ENCODE assay signal across 24 cellular contexts in the genomic region with DNA sequence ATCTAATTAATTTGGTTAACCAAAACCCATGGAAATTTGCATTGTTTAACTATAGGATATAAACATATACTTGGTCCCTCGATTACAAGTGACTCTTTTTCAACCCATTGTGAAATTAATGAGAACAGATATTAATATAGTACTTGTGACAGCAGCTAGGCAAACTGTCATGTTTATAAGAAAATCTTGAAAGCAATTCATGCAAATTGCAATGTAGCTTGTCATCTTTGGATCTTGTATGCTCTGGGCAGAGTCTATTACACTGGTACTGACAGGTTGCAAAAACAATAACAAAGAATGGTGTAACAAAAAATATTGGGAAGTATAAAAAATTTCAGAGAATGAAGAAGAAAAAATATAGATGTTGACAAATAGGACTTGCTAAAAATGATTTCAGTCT.
"Had no signal": no experiment of that assay in that cellular context is flagged by ENCODE, and none has a peak within 500 bp of the region (broad histone marks: within the 10 kb centered on the region; RNA-seq: fewer than 3 reads in every experiment).

No MANE protein-coding gene starts in this region.

- ATAC-seq: left colon; left lung; lower lobe of right lung; naive thymus-derived CD8-positive, alpha-beta T cell; right lobe of liver; stimulated activated memory B cell treated with anti-CD40 and anti-IgM and Interleukin-4, amounts not matched to agents 10 μg/mL and 1 μg/mL and 100 μg/mL, for 72 hours had no signal

- H3K4me3 Mint-ChIP-seq: immature natural killer cell; naive thymus-derived CD8-positive, alpha-beta T cell; nephron; neural progenitor cell; stimulated activated memory B cell treated with anti-CD40 and anti-IgM and Interleukin-4, amounts not matched to agents 10 μg/mL and 1 μg/mL and 100 μg/mL, for 72 hours had no signal

- H3K4me1 Mint-ChIP-seq: immature natural killer cell; naive thymus-derived CD8-positive, alpha-beta T cell; nephron; neural progenitor cell; stimulated activated memory B cell treated with anti-CD40 and anti-IgM and Interleukin-4, amounts not matched to agents 10 μg/mL and 1 μg/mL and 100 μg/mL, for 72 hours had no signal

- DNase-seq: hypothalamus; immature natural killer cell; kidney; left colon; left lung; lower lobe of right lung; mammary epithelial cell; mesenchymal stem cell; naive thymus-derived CD8-positive, alpha-beta T cell; occipital lobe; right lobe of liver; stimulated activated CD4-positive, alpha-beta T cell treated with anti-CD3 and anti-CD28 coated beads, Interleukin-1b, Interleukin-23, amount 100 ng/mL, for 48 hours; stimulated activated CD4-positive, alpha-beta T cell treated with anti-CD3 and anti-CD28 coated beads, Interleukin-2, amount 100 ng/mL, for 48 hours; stimulated activated CD4-positive, alpha-beta T cell treated with anti-CD3 and anti-CD28 coated beads, Interleukin-4, amount 100 ng/mL, for 4 hours; stimulated activated CD8-positive, alpha-beta memory T cell treated with anti-CD3 and anti-CD28 coated beads, Interleukin-4, amount 100 ng/mL, for 48 hours; stimulated activated naive CD4-positive, alpha-beta T cell treated with Interleukin-2 at 50 U/mL for 16 hours; stomach; testis; thyroid gland; transverse colon; upper lobe of left lung had no signal

- H3K27ac Mint-ChIP-seq: immature natural killer cell; naive thymus-derived CD8-positive, alpha-beta T cell; nephron; neural progenitor cell; stimulated activated memory B cell treated with anti-CD40 and anti-IgM and Interleukin-4, amounts not matched to agents 10 μg/mL and 1 μg/mL and 100 μg/mL, for 72 hours had no signal

- H3K27me3 Mint-ChIP-seq: naive thymus-derived CD8-positive, alpha-beta T cell; stimulated activated memory B cell treated with anti-CD40 and anti-IgM and Interleukin-4, amounts not matched to agents 10 μg/mL and 1 μg/mL and 100 μg/mL, for 72 hours had no signal

- H3K9me3 Mint-ChIP-seq: nephron, neural progenitor cell had no signal

- H3K36me3 Mint-ChIP-seq: immature natural killer cell; naive thymus-derived CD8-positive, alpha-beta T cell; neural progenitor cell; stimulated activated memory B cell treated with anti-CD40 and anti-IgM and Interleukin-4, amounts not matched to agents 10 μg/mL and 1 μg/mL and 100 μg/mL, for 72 hours had no signal
